Comparison of ENCODE assay signal across 13 cellular contexts in the genomic region with DNA sequence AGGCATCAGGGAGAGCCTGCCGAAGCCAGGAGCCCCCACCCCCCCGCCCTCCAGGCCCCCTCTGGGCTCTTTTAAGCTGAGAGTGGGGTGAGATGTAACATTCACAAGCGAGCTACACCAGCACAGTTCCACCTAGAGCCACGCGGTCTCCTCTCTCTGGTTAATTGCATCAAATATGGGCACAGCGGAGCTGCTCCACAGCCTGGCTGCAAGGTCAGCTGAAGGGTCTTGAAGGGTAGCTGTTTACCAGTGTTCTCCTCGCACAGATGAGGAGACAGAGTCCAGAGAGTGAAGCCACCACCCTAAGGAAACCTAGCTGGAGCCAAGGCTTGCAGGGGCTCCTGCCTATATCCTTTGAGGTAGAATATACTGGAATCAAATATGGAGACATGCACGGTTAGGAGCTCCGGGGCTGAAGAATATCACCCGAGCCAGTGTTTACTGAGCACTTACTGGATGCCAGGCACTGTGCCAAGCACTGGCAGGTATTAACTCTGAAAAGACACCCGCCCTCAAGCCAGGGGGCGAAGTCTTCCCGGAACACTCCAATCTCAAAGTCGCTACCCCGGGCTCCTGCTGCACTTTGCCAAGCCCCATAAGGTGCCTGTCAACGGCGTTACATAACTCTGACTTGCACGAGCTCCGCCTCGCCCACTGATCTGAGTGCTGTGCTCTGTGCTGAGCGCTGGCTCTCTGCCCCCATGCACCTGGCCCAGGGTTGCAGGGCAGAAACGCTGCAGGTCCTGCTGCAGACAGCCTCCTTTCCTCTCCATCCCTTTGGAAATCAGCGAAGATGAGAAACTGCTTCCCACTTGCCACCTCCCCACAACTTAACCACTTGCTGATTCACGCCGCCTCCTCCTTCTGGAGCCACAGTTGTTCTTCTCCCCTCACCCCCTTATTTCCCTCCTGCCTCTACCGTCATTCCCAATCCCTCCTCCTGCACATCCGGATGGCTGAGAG. TPM values are rescaled to one million over a fixed set of nuclear protein-coding genes. Genes with fewer than 3 reads are reported as not detected.
A peak's percentile ranks its signal among the peaks of the same experiment; 100 is the strongest.
DNase-seq lines count a peak whose midpoint lies in the region; ATAC-seq and TF ChIP-seq lines count a peak whose summit lies in the region.
"Had no signal": no experiment of that assay in that cellular context is flagged by ENCODE, and none has a peak within 500 bp of the region (broad histone marks: within the 10 kb centered on the region; RNA-seq: fewer than 3 reads in every experiment).

No MANE protein-coding gene starts in this region.

- intact Hi-C loops in mucosa of descending colon (cut with DNase I, micrococcal nuclease) = no loop called here
- intact Hi-C loops in CD4-positive, alpha-beta T cell (cut with DNase I, micrococcal nuclease) = no loop called here

- H3K4me1 ChIP-seq in mucosa of descending colon (ENCODE audit: low read depth) = peaks cover 17% of the 10 kb centered on the region

- no peaks in the 10 kb centered on the region for H3K36me3 Mint-ChIP-seq in CD4-positive, alpha-beta T cell (ENCODE audit: low read depth)
- H3K36me3 Mint-ChIP-seq: stimulated activated effector memory CD8-positive, alpha-beta T cell treated with anti-CD3 and anti-CD28 coated beads, Interleukin-12 subunit alpha, Interleukin-12 subunit beta, amount 100 ng/mL, for 72 hours had no signal

- peak; percentile 67 for DNase-seq in Ammon's horn (ENCODE audit: low spot score)
- DNase-seq in LoVo (ENCODE audit: low spot score) = peak; percentile 25
- peak in 31 of 58 donors; percentile 14 to 86 (median 57) for DNase-seq in anterior cingulate cortex (lab: John Stamatoyannopoulos, UW)
- DNase-seq in mucosa of descending colon = peak; percentile 74 to 82 (median 81)
- DNase-seq in GM19238 (ENCODE audit: insufficient read length, low spot score) = no peak
- no peak for DNase-seq in CD4-positive, alpha-beta T cell
- DNase-seq: activated T-cell treated with anti-CD3 and anti-CD28 coated beads for 4 hours, left ventricle myocardium inferior, NCI-H774 had no signal

- no peak for TF ChIP-seq CTCF in mucosa of descending colon (IDR thresholded peaks at IDR 0.05)
- TF ChIP-seq CTCF in CD4-positive, alpha-beta T cell (IDR thresholded peaks at IDR 0.05) = no peak

- H3K9me3 Mint-ChIP-seq in CD4-positive, alpha-beta T cell = no peaks in the 10 kb centered on the region
- H3K9me3 Mint-ChIP-seq: central memory CD8-positive, alpha-beta T cell; stimulated activated effector memory CD8-positive, alpha-beta T cell treated with anti-CD3 and anti-CD28 coated beads, Interleukin-12 subunit alpha, Interleukin-12 subunit beta, amount 100 ng/mL, for 72 hours had no signal

- peaks cover 15% of the 10 kb centered on the region for H3K27me3 ChIP-seq in CD4-positive, alpha-beta T cell (ENCODE audit: control insufficient read depth, insufficient read depth, low read length)

- no peak overlapping the region for H3K4me3 Mint-ChIP-seq in CD4-positive, alpha-beta T cell
- H3K4me3 Mint-ChIP-seq: central memory CD8-positive, alpha-beta T cell; stimulated activated effector memory CD8-positive, alpha-beta T cell treated with anti-CD3 and anti-CD28 coated beads, Interleukin-12 subunit alpha, Interleukin-12 subunit beta, amount 100 ng/mL, for 72 hours had no signal

- POLR2A ChIA-PET in CD4-positive, alpha-beta T cell (lab: Charles Lee) = no interaction called here

- H3K9me3 ChIP-seq in mucosa of descending colon = no peaks in the 10 kb centered on the region
- H3K9me3 ChIP-seq in CD4-positive, alpha-beta T cell (ENCODE audit: control insufficient read depth, low read length) = no peaks in the 10 kb centered on the region
- H3K9me3 ChIP-seq: left ventricle myocardium inferior had no signal

- CTCF ChIA-PET in CD4-positive, alpha-beta T cell (lab: Charles Lee) = no interaction called here

- peaks cover 5% of the 10 kb centered on the region for H3K4me1 Mint-ChIP-seq in CD4-positive, alpha-beta T cell (ENCODE audit: low read depth)
- H3K4me1 Mint-ChIP-seq: stimulated activated effector memory CD8-positive, alpha-beta T cell treated with anti-CD3 and anti-CD28 coated beads, Interleukin-12 subunit alpha, Interleukin-12 subunit beta, amount 100 ng/mL, for 72 hours had no signal

- ATAC-seq in mucosa of descending colon (peak; percentile 63), GM18868 (IDR thresholded peaks at IDR 0.05; ENCODE audit: unreplicated experiment) (no peak), HG02678 (IDR thresholded peaks at IDR 0.05; ENCODE audit: unreplicated experiment) (no peak)
- no peak for ATAC-seq in CD4-positive, alpha-beta T cell (ENCODE audit: poor library complexity)
- ATAC-seq: stimulated activated effector memory CD8-positive, alpha-beta T cell treated with anti-CD3 and anti-CD28 coated beads, Interleukin-12 subunit alpha, Interleukin-12 subunit beta, amount 100 ng/mL, for 72 hours had no signal

- no peak overlapping the region for H3K27ac ChIP-seq in CD4-positive, alpha-beta T cell (ENCODE audit: low read depth, low read length)
- H3K27ac ChIP-seq: left ventricle myocardium inferior had no signal

- H3K27me3 Mint-ChIP-seq in CD4-positive, alpha-beta T cell = peaks cover 33% of the 10 kb centered on the region

- H3K36me3 ChIP-seq in mucosa of descending colon (ENCODE audit: low read depth) = no peaks in the 10 kb centered on the region
- H3K36me3 ChIP-seq: left ventricle myocardium inferior had no signal

- no peak overlapping the region for H3K27ac Mint-ChIP-seq in CD4-positive, alpha-beta T cell
- H3K27ac Mint-ChIP-seq: stimulated activated effector memory CD8-positive, alpha-beta T cell treated with anti-CD3 and anti-CD28 coated beads, Interleukin-12 subunit alpha, Interleukin-12 subunit beta, amount 100 ng/mL, for 72 hours had no signal

- no peak overlapping the region for H3K4me3 ChIP-seq in mucosa of descending colon
- H3K4me3 ChIP-seq: left ventricle myocardium inferior had no signal

RNA-seq across cellular contexts. Expression of gene CHST15, which starts 5.4 kb away (rescaled TPM):
- total RNA-seq in mucosa of descending colon = 10 to 100 TPM in 2 of 3 donors, 1 to 10 TPM in 1; 4.8 to 64.5 (median 10.8) TPM
- under 1 TPM; 0.42 to 0.52 TPM for total RNA-seq in CD4-positive, alpha-beta T cell

Comparison
In these comparisons a context has a peak if more than half of its experiments do, and no peak if none do; other contexts are left out.
1. DNase-seq: peak in Ammon's horn (single experiment), LoVo (single experiment), anterior cingulate cortex (31 of 58) and mucosa of descending colon (3 of 3); none in GM19238 (single experiment) and CD4-positive, alpha-beta T cell (0 of 10).